In the genomic region with DNA sequence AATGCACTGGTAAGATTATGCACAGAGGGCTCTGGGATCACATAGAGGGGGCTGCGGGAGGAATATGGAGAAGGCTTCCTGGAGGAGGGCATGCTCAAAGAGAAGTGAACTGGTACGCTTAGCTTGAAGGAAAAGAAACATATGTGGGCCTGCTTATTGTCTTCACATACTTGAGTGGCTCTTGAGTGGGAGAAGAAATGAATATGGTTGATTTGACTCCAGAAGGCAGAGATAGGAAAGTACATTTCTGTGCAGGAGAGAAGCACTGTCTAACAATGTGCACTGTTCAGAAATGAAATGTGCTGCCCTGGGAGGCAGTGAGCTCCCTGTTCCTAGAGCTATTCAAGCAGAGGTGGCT, we compare ENCODE assay signal across 1 cellular context.
TF ChIP-seq lines count a peak whose summit lies in the region.

No MANE protein-coding gene starts in this region.

TF ChIP-seq in IMR-90, 13 proteins besides CTCF, POLR2A, EP300 and RAD21:
- no peak for TF ChIP-seq FOS (IDR thresholded peaks at IDR 0.05; ENCODE audit: low read depth, low read length)
- no peak for TF ChIP-seq NFE2L2 (IDR thresholded peaks at IDR 0.05; ENCODE audit: low read depth, low read length)
- TF ChIP-seq RFX5 (IDR thresholded peaks at IDR 0.05; ENCODE audit: low read depth, low read length) = no peak
- TF ChIP-seq SMC3 (IDR thresholded peaks at IDR 0.05; ENCODE audit: low read depth, low read length) = no peak
- TF ChIP-seq CEBPB (IDR thresholded peaks at IDR 0.05; ENCODE audit: low read depth, low read length) = no peak
- TF ChIP-seq MAFK (IDR thresholded peaks at IDR 0.05; ENCODE audit: low read depth, low read length) = no peak
